ENCODE assay signal across 21 cellular contexts in the genomic region with DNA sequence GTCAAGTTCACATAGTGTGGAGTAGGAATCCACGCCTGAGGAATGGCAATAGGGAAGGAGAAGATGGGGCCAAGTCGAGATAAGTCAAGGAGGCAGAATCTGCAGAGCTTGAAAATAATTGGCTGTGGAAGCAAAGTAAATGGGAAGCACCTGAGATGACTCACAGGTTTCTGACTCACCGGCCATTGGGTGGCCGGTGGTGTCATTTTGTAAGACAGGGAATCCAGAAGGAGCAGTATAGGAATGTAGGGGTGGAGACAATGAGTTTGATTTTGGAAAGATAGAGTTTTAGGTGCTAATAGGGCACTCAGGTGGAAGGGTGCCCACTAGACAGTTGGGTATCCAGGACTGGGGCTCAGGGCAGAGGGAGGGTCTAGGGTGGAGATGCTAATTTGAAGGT.
DNase-seq lines count a peak whose midpoint lies in the region; ATAC-seq and TF ChIP-seq lines count a peak whose summit lies in the region.
"Had no signal": no experiment of that assay in that cellular context is flagged by ENCODE, and none has a peak within 500 bp of the region (broad histone marks: within the 10 kb centered on the region; RNA-seq: fewer than 3 reads in every experiment).

No MANE protein-coding gene starts in this region.

- in situ Hi-C loops in ACHN (cut with HindIII; ENCODE audit: low pct_ligation_motif_present, low pct_unique_long_range_greater_than_20kb, low sequenced_read_pairs), result no loop called here

- intact Hi-C loops in HCT116 (cut with micrococcal nuclease), result no loop called here
- intact Hi-C loops in esophagus muscularis mucosa (cut with DNase I), result no loop called here

- H4K20me1 ChIP-seq in HCT116 (ENCODE audit: insufficient read depth), result no peaks in the 10 kb centered on the region

- H3K9me3 ChIP-seq in HCT116 (ENCODE audit: control insufficient read depth in 1 of 2, insufficient read depth in 1 of 2, low read depth in 1 of 2, low read length in 2 of 2) (no peaks in the 10 kb centered on the region), esophagus muscularis mucosa (no peaks in the 10 kb centered on the region)
- H3K9me3 ChIP-seq: gastroesophageal sphincter, neutrophil, psoas muscle, upper lobe of right lung had no signal

- POLR2A ChIA-PET in HCT116 (lab: Charles Lee), result no interaction called here

- RAD21 ChIA-PET in HCT116 (lab: Charles Lee; ENCODE audit: low non-redundant PET in 1 of 2, low total read pairs in 2 of 2, uncharacterized antibody in 2 of 2, unreplicated experiment in 2 of 2), result no interaction called here

- H3K79me2 ChIP-seq in HCT116 (ENCODE audit: insufficient read depth, low read length), result no peaks in the 10 kb centered on the region

- CTCF ChIA-PET in HCT116 (lab: Charles Lee), result no interaction called here

- TF ChIP-seq EP300 in esophagus muscularis mucosa (IDR thresholded peaks at IDR 0.05), result no peak

- ATAC-seq in HCT116, result peak; percentile 88
- ATAC-seq in HG02798 (IDR thresholded peaks at IDR 0.05; ENCODE audit: poor library complexity, unreplicated experiment), result no peak
- no peak for ATAC-seq in GM18858 (IDR thresholded peaks at IDR 0.05; ENCODE audit: unreplicated experiment)
- ATAC-seq: activated CD4-positive, alpha-beta T cell treated with anti-CD3 and anti-CD28 coated beads for 36 hours; gastroesophageal sphincter; GM12878; psoas muscle; upper lobe of right lung had no signal

- H3K27ac ChIP-seq in HCT116 (ENCODE audit: low read depth, low read length) (no peak overlapping the region), esophagus muscularis mucosa (replicated peaks in 1 of 4) (no peak overlapping the region)
- H3K27ac ChIP-seq: C4-2B, gastroesophageal sphincter, HL-60, neutrophil, psoas muscle, upper lobe of right lung had no signal

- DNase-seq in ACHN (peak; percentile 21), HCT116 (ENCODE audit: low read depth, low spot score) (peak; percentile 27), RKO (ENCODE audit: low spot score) (peak; percentile 22), esophagus muscularis mucosa (ENCODE audit: extremely low spot score) (peak; percentile 2), NCI-H1105 treated with DMSO at 0.1 percent for 48 hours (lab: John Stamatoyannopoulos, UW) (no peak)
- no peak for DNase-seq in activated effector memory CD4-positive, alpha-beta T cell treated with Interleukin-2 at 50 U/mL for 16 hours
- DNase-seq: activated CD4-positive, alpha-beta T cell treated with anti-CD3 and anti-CD28 coated beads for 36 hours; anterior cingulate cortex; kidney; NCI-H1694; NCI-H774; psoas muscle; T-helper 1 cell; upper lobe of right lung had no signal

- H3K9me2 ChIP-seq in HCT116 (ENCODE audit: insufficient read depth), result no peaks in the 10 kb centered on the region

- H3K4me3 ChIP-seq in HCT116 (replicated peaks in 1 of 2; ENCODE audit: low read depth in 1 of 2, low read length in 2 of 2) (no peak overlapping the region), esophagus muscularis mucosa (no peak overlapping the region)
- H3K4me3 ChIP-seq: gastroesophageal sphincter, GM12878, psoas muscle, upper lobe of right lung had no signal

- peak overlapping the region; percentile 26 for H2AFZ ChIP-seq in HCT116 (ENCODE audit: low read depth, low read length, poor library complexity, severe bottlenecking)

- TF ChIP-seq POLR2A in HCT116 (IDR thresholded peaks at IDR 0.05; ENCODE audit: borderline replicate concordance, extremely low read depth, insufficient read depth, insufficient read length), result no peak
- TF ChIP-seq POLR2A in esophagus muscularis mucosa (IDR thresholded peaks at IDR 0.05; ENCODE audit: low read depth), result no peak

- TF ChIP-seq CTCF in HCT116 (IDR thresholded peaks at IDR 0.05 in 2 of 3, conservative IDR thresholded peaks at IDR 0.05 in 1 of 3; ENCODE audit: borderline replicate concordance in 1 of 3, insufficient read depth in 1 of 3, low read depth in 2 of 3, low read length in 2 of 3) (no peak), esophagus muscularis mucosa (IDR thresholded peaks at IDR 0.05) (no peak)

- no peak overlapping the region for H3K9ac ChIP-seq in HCT116 (ENCODE audit: low read length)

- H3K4me2 ChIP-seq in HCT116 (ENCODE audit: low read length), result peak overlapping the region; percentile 55

- H3K36me3 ChIP-seq in HCT116 (ENCODE audit: control insufficient read depth in 1 of 2, insufficient read depth in 2 of 2, low read length in 2 of 2), result no peaks in the 10 kb centered on the region
- H3K36me3 ChIP-seq in esophagus muscularis mucosa, result no peaks in the 10 kb centered on the region
- H3K36me3 ChIP-seq: gastroesophageal sphincter, neutrophil, upper lobe of right lung had no signal

- BruUV-seq in HCT116 (replicated peaks; lab: Mats Ljungman, UMichigan), result no TSS peak

- peaks cover 5 to 8% of the 10 kb centered on the region in 2 experiments; a peak in 3 of 4 replicates for H3K4me1 ChIP-seq in HCT116 (ENCODE audit: control insufficient read depth in 1 of 2, insufficient read depth in 2 of 2, low read length in 2 of 2)
- H3K4me1 ChIP-seq in esophagus muscularis mucosa, result no peaks in the 10 kb centered on the region
- H3K4me1 ChIP-seq: gastroesophageal sphincter, psoas muscle, upper lobe of right lung had no signal

- H3K27me3 ChIP-seq in HCT116 (ENCODE audit: insufficient read depth, low read length) (no peaks in the 10 kb centered on the region), esophagus muscularis mucosa (no peaks in the 10 kb centered on the region)
- H3K27me3 ChIP-seq: gastroesophageal sphincter, neutrophil, upper lobe of right lung had no signal

- no peak for TF ChIP-seq RAD21 in HCT116 (IDR thresholded peaks at IDR 0.05; ENCODE audit: low read depth)

- WGBS in esophagus muscularis mucosa, result 78% methylated on average over 4 of the region's 4 CpGs

TF ChIP-seq in HCT116, 20 proteins besides CTCF, POLR2A, EP300 and RAD21:
- TF ChIP-seq, protein P1, sequence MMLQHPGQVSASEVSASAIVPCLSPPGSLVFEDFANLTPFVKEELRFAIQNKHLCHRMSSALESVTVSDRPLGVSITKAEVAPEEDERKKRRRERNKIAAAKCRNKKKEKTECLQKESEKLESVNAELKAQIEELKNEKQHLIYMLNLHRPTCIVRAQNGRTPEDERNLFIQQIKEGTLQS (IDR thresholded peaks at IDR 0.05), result no peak
- TF ChIP-seq ZBTB33 (IDR thresholded peaks at IDR 0.05; ENCODE audit: extremely low read depth, insufficient replicate concordance, low read length) (no peak), FOSL1 (IDR thresholded peaks at IDR 0.05; ENCODE audit: low read depth) (peak; percentile 69)

Comparison
In these comparisons a context has a peak if more than half of its experiments do, and no peak if none do; other contexts are left out.
1. DNase-seq: peak in ACHN (single experiment), HCT116 (single experiment), RKO (single experiment) and esophagus muscularis mucosa (single experiment); none in NCI-H1105 treated with DMSO at 0.1 percent for 48 hours (single experiment) and activated effector memory CD4-positive, alpha-beta T cell treated with Interleukin-2 at 50 U/mL for 16 hours (single experiment).